ENCODE assay signal across 9 cellular contexts in the genomic region with DNA sequence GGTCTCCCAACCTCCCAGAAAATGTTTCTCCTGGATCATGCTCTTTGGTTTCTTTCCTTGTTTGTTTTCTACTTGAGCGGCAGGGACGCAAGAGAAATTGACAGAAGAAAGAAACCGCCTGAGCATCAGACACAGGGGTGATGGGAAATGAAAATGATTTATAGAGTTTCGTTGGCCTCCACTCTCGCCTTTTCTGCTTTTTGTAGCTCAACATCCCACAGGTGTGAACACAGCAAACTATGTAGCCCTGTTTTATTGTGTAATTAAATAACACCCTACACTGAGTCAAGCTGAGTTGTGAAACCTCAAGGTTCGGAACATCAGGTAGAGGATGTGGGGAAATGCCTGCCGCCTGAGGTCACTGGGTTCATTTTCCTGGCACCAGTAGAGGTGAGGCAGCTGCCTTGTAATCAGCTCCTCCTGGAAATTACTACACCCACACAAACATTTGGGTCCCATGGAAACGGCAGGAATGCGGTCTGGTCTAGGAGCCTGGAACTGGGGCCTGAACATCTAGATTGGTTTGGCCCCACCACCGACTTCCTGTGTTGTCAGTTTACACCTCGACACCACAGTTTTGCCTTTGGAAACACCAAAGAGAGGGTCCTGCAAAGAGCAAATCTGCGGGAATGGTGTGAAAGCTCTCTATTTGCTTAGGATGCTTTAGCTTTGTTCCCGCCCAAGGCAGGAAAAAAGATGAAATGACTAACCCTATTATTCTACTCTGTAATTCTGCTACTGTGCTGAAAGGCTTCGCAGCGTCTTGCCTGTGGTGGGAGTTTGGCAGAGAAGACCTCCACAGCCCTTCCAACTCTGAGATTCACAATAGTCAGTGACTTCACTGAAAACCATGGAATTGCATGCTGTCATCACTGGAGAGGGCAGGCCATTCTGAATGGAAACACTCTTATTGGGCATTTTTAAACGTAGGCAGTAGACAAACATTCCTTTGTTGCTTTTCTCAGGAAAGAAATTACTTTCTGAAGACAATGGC. TPM values are rescaled to one million over a fixed set of nuclear protein-coding genes. Genes with fewer than 3 reads are reported as not detected.
DNase-seq lines count a peak whose midpoint lies in the region; ATAC-seq and TF ChIP-seq lines count a peak whose summit lies in the region.
"Had no signal": no experiment of that assay in that cellular context is flagged by ENCODE, and none has a peak within 500 bp of the region (broad histone marks: within the 10 kb centered on the region; RNA-seq: fewer than 3 reads in every experiment).

No MANE protein-coding gene starts in this region.

- H3K9me3 ChIP-seq in SJCRH30 (replicated peaks) = no peaks in the 10 kb centered on the region; the same call in 1 of the 2 replicates

- ATAC-seq in HG02571 (IDR thresholded peaks at IDR 0.05; ENCODE audit: unreplicated experiment) = no peak
- no peak for ATAC-seq in HG02798 (IDR thresholded peaks at IDR 0.05; ENCODE audit: poor library complexity, unreplicated experiment)

- no peak overlapping the region for H3K27ac ChIP-seq in SJCRH30
- H3K27ac ChIP-seq: 22Rv1 had no signal

- H3K27me3 ChIP-seq in SJCRH30 = no peaks in the 10 kb centered on the region

- peaks cover 13% of the 10 kb centered on the region for H3K4me1 ChIP-seq in SJCRH30

- TF ChIP-seq CTCF in fibroblast of villous mesenchyme (IDR thresholded peaks at IDR 0.05; ENCODE audit: insufficient read depth, low read depth, low read length) (no peak), retinal pigment epithelial cell (conservative IDR thresholded peaks at IDR 0.05; ENCODE audit: low read depth, low read length) (no peak)

- H3K4me3 ChIP-seq in SJCRH30 (no peak overlapping the region), fibroblast of villous mesenchyme (ENCODE audit: low read depth, low read length) (no peak overlapping the region), retinal pigment epithelial cell (ENCODE audit: low read length) (no peak overlapping the region)

- H3K36me3 ChIP-seq in SJCRH30 = no peaks in the 10 kb centered on the region

- DNase-seq in DMS 273 (lab: John Stamatoyannopoulos, UW; ENCODE audit: unreplicated experiment) (peak; percentile 75), DMS 273 treated with DMSO at 0.1 percent for 48 hours (lab: John Stamatoyannopoulos, UW) (no peak), SJCRH30 (peak; percentile 54 to 56), fibroblast of villous mesenchyme (ENCODE audit: low read depth) (peak; percentile 60), retinal pigment epithelial cell (ENCODE audit: low read depth) (peak; percentile 95), SKM-1 (lab: John Stamatoyannopoulos, UW; ENCODE audit: unreplicated experiment) (no peak)

RNA-seq across cellular contexts. Expression of a gene that starts 53.0 kb away (rescaled TPM):
- 6.2 and 11.1 TPM in 2 replicates for total RNA-seq in SJCRH30 (2014; rRNA removed; shearing (Covaris generic))
- total RNA-seq in fibroblast of villous mesenchyme = 3.0 and 3.5 TPM in 2 replicates

RNA-seq across cellular contexts. Expression of a gene that starts 53.1 kb away (rescaled TPM):
- 21.6 and 23.4 TPM in 2 replicates for total RNA-seq in SJCRH30 (2014; rRNA removed; shearing (Covaris generic))
- 22.5 and 24.6 TPM in 2 replicates for total RNA-seq in fibroblast of villous mesenchyme

Comparison
In these comparisons a context has a peak if more than half of its experiments do, and no peak if none do; other contexts are left out.
1. DNase-seq: peak in DMS 273 (single experiment), SJCRH30 (2 of 2), fibroblast of villous mesenchyme (single experiment) and retinal pigment epithelial cell (single experiment); none in DMS 273 treated with DMSO at 0.1 percent for 48 hours (single experiment) and SKM-1 (single experiment).